In the genomic region with DNA sequence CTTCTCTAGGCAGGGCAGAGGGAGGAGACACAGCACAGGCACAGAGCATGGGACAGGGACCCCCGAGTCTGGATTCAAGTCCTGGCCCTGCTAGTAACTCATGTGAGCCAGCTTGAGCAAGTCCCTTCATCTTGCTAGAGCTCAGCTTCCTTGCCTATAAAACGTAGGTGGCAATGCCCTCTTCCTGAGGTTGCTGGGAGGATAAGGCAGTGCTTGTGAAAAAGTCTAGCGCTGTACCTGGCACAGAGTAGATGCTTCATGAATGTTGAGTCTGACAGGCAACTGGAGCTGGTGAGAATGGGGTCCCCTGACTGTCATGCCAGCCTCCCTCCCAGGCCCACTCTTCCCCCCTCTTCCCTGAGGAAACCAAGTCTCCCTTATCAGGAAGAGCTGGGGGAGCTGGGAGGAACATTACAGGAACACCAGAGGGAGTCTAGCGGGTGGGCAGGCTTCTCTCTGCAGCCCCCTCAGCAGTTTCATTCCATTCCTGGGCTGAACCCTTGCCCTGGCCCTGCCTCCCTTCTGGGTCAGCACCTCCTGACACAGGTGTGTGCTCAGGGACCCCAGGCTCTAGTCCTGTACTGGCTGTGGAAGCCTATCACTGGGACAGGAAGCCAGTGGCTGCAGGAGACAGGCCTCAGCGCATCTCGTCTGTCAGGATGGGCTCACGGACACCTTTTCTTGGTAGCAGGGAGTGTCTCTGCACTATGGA, we compare ENCODE assay signal across 24 cellular contexts. TPM values are rescaled to one million over a fixed set of nuclear protein-coding genes. Genes with fewer than 3 reads are reported as not detected.
DNase-seq lines count a peak whose midpoint lies in the region; ATAC-seq, FAIRE-seq and TF ChIP-seq lines count a peak whose summit lies in the region.
"Had no signal": no experiment of that assay in that cellular context is flagged by ENCODE, and none has a peak within 500 bp of the region (broad histone marks: within the 10 kb centered on the region; RNA-seq: fewer than 3 reads in every experiment).

No MANE protein-coding gene starts in this region.

- H3K4me1 ChIP-seq in BLaER1 treated with 17β-estradiol and CSF1 and Interleukin-3, amounts not matched to agents 10 nM and 100 nM, result peaks cover 0 to 73% (median 69%) of the 10 kb centered on the region in 10 experiments; a peak in 16 of 20 replicates
- H3K4me1 ChIP-seq in K562 (replicated peaks in 1 of 2; ENCODE audit: control insufficient read depth in 2 of 2, insufficient read depth in 2 of 2, low read length in 2 of 2) (no peaks in the 10 kb centered on the region), neutrophil (ENCODE audit: control insufficient read depth in 1 of 2, insufficient read depth in 1 of 2, low read depth in 1 of 2, low read length in 1 of 2) (no peaks in the 10 kb centered on the region)

- no peak for TF ChIP-seq RAD21 in K562 (CRISPR knock-in tag; conservative IDR thresholded peaks at IDR 0.05 in 1 of 2, IDR thresholded peaks at IDR 0.05 in 1 of 2)

- DNase-seq in GM12865 (ENCODE audit: low read depth), result peak; percentile 15
- DNase-seq in K562 (ENCODE audit: extremely low read depth in 1 of 4, low spot score in 3 of 4), result no peak
- no peak for DNase-seq in T-helper 1 cell
- DNase-seq: activated CD8-positive, alpha-beta T cell treated with anti-CD3 and anti-CD28 coated beads, Interleukin-2, amount 10 ng/mL, durations not matched to agents 7 days and 5 days; activated effector memory CD4-positive, alpha-beta T cell treated with anti-CD3 and anti-CD28 coated beads, Interleukin-2, amount 50 U/mL, for 16 hours; activated T-cell treated with anti-CD3 and anti-CD28 coated beads for 4 hours; CD4-positive, CD25-positive, alpha-beta regulatory T cell; KBM-7; MG63; midbrain; NCI-H2029; NCI-H2227 treated with DMSO at 0.1 percent for 48 hours; stimulated activated CD4-positive, alpha-beta T cell treated with anti-CD3 and anti-CD28 coated beads, Interleukin-4, amount 100 ng/mL, for 24 hours; stimulated activated naive B cell treated with anti-CD40 and anti-IgM and Interleukin-4, amounts not matched to agents 10 μg/mL and 1 μg/mL and 100 μg/mL, for 72 hours had no signal

- TF ChIP-seq CTCF in GM12865 (IDR thresholded peaks at IDR 0.05; ENCODE audit: insufficient read depth, low read depth, low read length, missing control alignments) (no peak), K562 (IDR thresholded peaks at IDR 0.05 in 2 of 3, conservative IDR thresholded peaks at IDR 0.05 in 1 of 3; ENCODE audit: insufficient read depth in 2 of 3, low read depth in 1 of 3, low read length in 3 of 3) (no peak), neutrophil (IDR thresholded peaks at IDR 0.05) (no peak)

- in situ Hi-C loops in K562 (cut with MboI), result no loop called here

- intact Hi-C loops in K562 (cut with micrococcal nuclease), result no loop called here

- 46% methylated on average over 6 of the region's 7 CpGs for WGBS in K562 (ENCODE audit: insufficient coverage, low coverage, missing lambda C conversion rate)

- no TSS peak for BruUV-seq in K562 (replicated peaks; lab: Mats Ljungman, UMichigan)

- no peak for FAIRE-seq in K562 (lab: Jason Lieb, UNC)
- FAIRE-seq: GM19239, H54, RCC 7860, TTC549 had no signal

- peaks cover 30 to 83% (median 65%) of the 10 kb centered on the region in 11 experiments; a peak in 21 of 22 replicates for H4K20me1 ChIP-seq in BLaER1 treated with 17β-estradiol and CSF1 and Interleukin-3, amounts not matched to agents 10 nM and 100 nM
- peaks cover 21% of the 10 kb centered on the region for H4K20me1 ChIP-seq in K562 (replicated peaks; ENCODE audit: control insufficient read depth, insufficient read depth, low read length)

- no peak overlapping the region for H3K4me3 ChIP-seq in BLaER1 treated with 17β-estradiol and CSF1 and Interleukin-3, amounts not matched to agents 10 nM and 100 nM
- no peak overlapping the region for H3K4me3 ChIP-seq in GM12865 (ENCODE audit: low read depth, low read length)
- H3K4me3 ChIP-seq in K562, result no peak overlapping the region
- H3K4me3 ChIP-seq in neutrophil (ENCODE audit: low read depth in 1 of 2, low read length in 1 of 2), result no peak overlapping the region
- H3K4me3 ChIP-seq: MG63 had no signal

- peaks cover 42 to 57% (median 48%) of the 10 kb centered on the region in 11 experiments for H3K36me3 ChIP-seq in BLaER1 treated with 17β-estradiol and CSF1 and Interleukin-3, amounts not matched to agents 10 nM and 100 nM
- H3K36me3 ChIP-seq in K562 (ENCODE audit: control insufficient read depth, insufficient read depth, low read length) (peaks cover 27% of the 10 kb centered on the region), neutrophil (peaks cover 66% of the 10 kb centered on the region)

- H3K79me2 ChIP-seq in K562 (ENCODE audit: control insufficient read depth, insufficient read depth, low read length), result no peaks in the 10 kb centered on the region

- CTCF ChIA-PET in K562 (lab: Yijun Ruan, JAX; ENCODE audit: low intra/inter-chr PET ratio), result no interaction called here

- POLR2A ChIA-PET in K562 (lab: Yijun Ruan, JAX), result interaction anchor here (0.8 to 2.2 kb wide), 3 partner anchors 10 to 32 kb away, joined by 3 to 11 read pairs (median 5); partner anchors contain the start of genes ADAR and CHRNB2

- peak; percentile 18 for ATAC-seq in K562
- ATAC-seq in HG02973 (IDR thresholded peaks at IDR 0.05; ENCODE audit: unreplicated experiment), result no peak
- no peak for ATAC-seq in HG03108 (IDR thresholded peaks at IDR 0.05; ENCODE audit: unreplicated experiment)
- ATAC-seq: activated CD8-positive, alpha-beta T cell treated with anti-CD3 and anti-CD28 coated beads, Interleukin-2, amount 10 ng/mL, durations not matched to agents 7 days and 5 days; stimulated activated naive B cell treated with anti-CD40 and anti-IgM and Interleukin-4, amounts not matched to agents 10 μg/mL and 1 μg/mL and 100 μg/mL, for 72 hours had no signal

- H3K27me3 ChIP-seq in BLaER1 treated with 17β-estradiol and CSF1 and Interleukin-3, amounts not matched to agents 10 nM and 100 nM, result no peaks in the 10 kb centered on the region
- peaks cover 8 to 14% of the 10 kb centered on the region in 2 experiments; a peak in 4 of 5 replicates for H3K27me3 ChIP-seq in K562 (ENCODE audit: control insufficient read depth in 2 of 2, insufficient read depth in 2 of 2, low read length in 2 of 2)
- H3K27me3 ChIP-seq in neutrophil, result peaks cover 15% of the 10 kb centered on the region
- H3K27me3 ChIP-seq: MG63 had no signal

- TF ChIP-seq EP300 in K562 (IDR thresholded peaks at IDR 0.05; ENCODE audit: low read length), result no peak

- peaks cover 3% of the 10 kb centered on the region for H3K9me1 ChIP-seq in K562 (ENCODE audit: control insufficient read depth, insufficient read depth, low read length)

- peak overlapping the region in 8 of 11 experiments; percentile 43 to 83 (median 62); a peak in 14 of 22 replicates for H3K4me2 ChIP-seq in BLaER1 treated with 17β-estradiol and CSF1 and Interleukin-3, amounts not matched to agents 10 nM and 100 nM
- no peak overlapping the region for H3K4me2 ChIP-seq in K562 (ENCODE audit: insufficient read depth, low read length)

- no peak overlapping the region for H2AFZ ChIP-seq in K562 (ENCODE audit: low read depth, low read length)

- peak overlapping the region in 1 of 11 experiments; percentile 15; a peak in 1 of 22 replicates for H3K27ac ChIP-seq in BLaER1 treated with 17β-estradiol and CSF1 and Interleukin-3, amounts not matched to agents 10 nM and 100 nM
- no peak overlapping the region for H3K27ac ChIP-seq in K562 (ENCODE audit: extremely low read depth, low read depth, low read length)
- H3K27ac ChIP-seq in neutrophil, result peak overlapping the region; percentile 49

- H3K9me3 ChIP-seq in BLaER1 treated with 17β-estradiol and CSF1 and Interleukin-3, amounts not matched to agents 10 nM and 100 nM (replicated peaks in 1 of 11), result no peaks in the 10 kb centered on the region
- H3K9me3 ChIP-seq in K562 (replicated peaks; ENCODE audit: control insufficient read depth, insufficient read depth, low read depth, low read length), result no peaks in the 10 kb centered on the region
- H3K9me3 ChIP-seq in neutrophil, result no peaks in the 10 kb centered on the region
- H3K9me3 ChIP-seq: MG63 had no signal

- 0 out of 2 replicates have a peak, but pooled peaks have one; percentile 27 for TF ChIP-seq POLR2A in K562 (conservative IDR thresholded peaks at IDR 0.05)

- peak overlapping the region in 2 of 11 experiments; percentile 54 to 55; a peak in 4 of 22 replicates for H3K9ac ChIP-seq in BLaER1 treated with 17β-estradiol and CSF1 and Interleukin-3, amounts not matched to agents 10 nM and 100 nM
- no peak overlapping the region for H3K9ac ChIP-seq in K562 (ENCODE audit: insufficient read depth in 1 of 2, low read depth in 2 of 2, low read length in 2 of 2)

RNA-seq across cellular contexts. Expression of gene CHRNB2, which starts 9.9 kb away (rescaled TPM):
- not detected in 2 replicates for total RNA-seq in K562 (2011; cell fraction: chromatin; rRNA removed; ENCODE audit: low replicate concordance)
- not detected in 2 replicates for total RNA-seq in K562 (2011; cell fraction: nucleolus; rRNA removed)
- not detected in 2 replicates for total RNA-seq in K562 (2011; cell fraction: nucleoplasm; rRNA removed)
- not detected in 2 replicates for total RNA-seq in K562 (2014; rRNA removed)
- total RNA-seq in K562 (2014; rRNA removed; fragmentation: Illumina TruSeq; extraction: Trizol), result not detected in 2 replicates
- not detected in 2 replicates for total RNA-seq in K562 (2015; rRNA removed; fragmentation: Illumina TruSeq; extraction: Trizol)
- total RNA-seq in K562 (2021), result not detected in 2 replicates
- not detected in 2 replicates for polyA plus RNA-seq in K562 (2011; rRNA removed)
- not detected in 2 replicates for polyA plus RNA-seq in K562 (2011; cell fraction: cytosol; rRNA removed)
- polyA plus RNA-seq in K562 (2011; cell fraction: nucleus; rRNA removed), result not detected in 2 replicates
- polyA plus RNA-seq in K562 (2012), result 0.03 and 0.07 TPM in 2 replicates
- not detected in 2 replicates for polyA plus RNA-seq in K562 (2014; fragmentation: Illumina TruSeq; extraction: Trizol)
- under 1 TPM in 1 of 2 experiments, not detected in 1; 0.01 TPM for polyA plus RNA-seq in K562 (2014; fragmentation: Nextera tagmentation; extraction: Ambion mirVana)
- polyA plus RNA-seq in K562 (2014; rRNA removed), result not detected in 2 replicates
- polyA minus RNA-seq in K562 (2011; rRNA and poly(A)+ RNA removed), result not detected in 2 replicates
- polyA minus RNA-seq in K562 (2011; cell fraction: cytosol; rRNA and poly(A)+ RNA removed), result not detected in 2 replicates
- 0.11 TPM in 1 of 2 replicates, not detected in the other for polyA minus RNA-seq in K562 (2011; cell fraction: nucleus; rRNA and poly(A)+ RNA removed)
- total RNA-seq: activated CD8-positive, alpha-beta T cell treated with anti-CD3 and anti-CD28 coated beads, Interleukin-2, amount 10 ng/mL, durations not matched to agents 7 days and 5 days; CD4-positive, CD25-positive, alpha-beta regulatory T cell; fibroblast of lung; HT-29 had no signal
- polyA plus RNA-seq: CD4-positive, CD25-positive, alpha-beta regulatory T cell had no signal

RNA-seq across cellular contexts. Expression of gene UBE2Q1, which starts 19.0 kb away (rescaled TPM):
- 32.4 and 54.0 TPM in 2 replicates for total RNA-seq in K562 (2011; cell fraction: chromatin; rRNA removed; ENCODE audit: low replicate concordance)
- total RNA-seq in K562 (2011; cell fraction: nucleolus; rRNA removed), result 26.2 and 28.7 TPM in 2 replicates
- 24.3 and 36.3 TPM in 2 replicates for total RNA-seq in K562 (2011; cell fraction: nucleoplasm; rRNA removed)
- total RNA-seq in K562 (2014; rRNA removed), result 21.6 and 25.2 TPM in 2 replicates
- total RNA-seq in K562 (2014; rRNA removed; fragmentation: Illumina TruSeq; extraction: Trizol), result 28.5 and 32.1 TPM in 2 replicates
- 31.6 and 33.2 TPM in 2 replicates for total RNA-seq in K562 (2015; rRNA removed; fragmentation: Illumina TruSeq; extraction: Trizol)
- total RNA-seq in K562 (2021), result 58.8 and 62.4 TPM in 2 replicates
- polyA plus RNA-seq in K562 (2011; rRNA removed), result 14.2 and 17.7 TPM in 2 replicates
- 5.4 and 7.9 TPM in 2 replicates for polyA plus RNA-seq in K562 (2011; cell fraction: cytosol; rRNA removed)
- 33.8 and 37.6 TPM in 2 replicates for polyA plus RNA-seq in K562 (2011; cell fraction: nucleus; rRNA removed)
- 43.5 and 51.3 TPM in 2 replicates for polyA plus RNA-seq in K562 (2012)
- 39.0 and 48.3 TPM in 2 replicates for polyA plus RNA-seq in K562 (2014; fragmentation: Illumina TruSeq; extraction: Trizol)
- 10 to 100 TPM in 1 of 2 experiments, 1 to 10 TPM in 1; 8.0 to 10.6 TPM for polyA plus RNA-seq in K562 (2014; fragmentation: Nextera tagmentation; extraction: Ambion mirVana)
- 17.9 and 27.6 TPM in 2 replicates for polyA plus RNA-seq in K562 (2014; rRNA removed)
- polyA minus RNA-seq in K562 (2011; rRNA and poly(A)+ RNA removed), result 8.3 and 8.9 TPM in 2 replicates
- 12.8 and 15.7 TPM in 2 replicates for polyA minus RNA-seq in K562 (2011; cell fraction: cytosol; rRNA and poly(A)+ RNA removed)
- polyA minus RNA-seq in K562 (2011; cell fraction: nucleus; rRNA and poly(A)+ RNA removed), result 12.1 and 22.4 TPM in 2 replicates

RNA-seq across cellular contexts. Expression of gene ADAR, which starts 30.5 kb away (rescaled TPM):
- 167 and 223 TPM in 2 replicates for total RNA-seq in K562 (2011; cell fraction: chromatin; rRNA removed; ENCODE audit: low replicate concordance)
- 128 and 132 TPM in 2 replicates for total RNA-seq in K562 (2011; cell fraction: nucleolus; rRNA removed)
- 127 and 128 TPM in 2 replicates for total RNA-seq in K562 (2011; cell fraction: nucleoplasm; rRNA removed)
- total RNA-seq in K562 (2014; rRNA removed) (48.0 and 53.6 TPM in 2 replicates), K562 (2014; rRNA removed; fragmentation: Illumina TruSeq; extraction: Trizol) (60.2 and 63.6 TPM in 2 replicates), K562 (2015; rRNA removed; fragmentation: Illumina TruSeq; extraction: Trizol) (66.2 and 68.0 TPM in 2 replicates), K562 (2021) (94.2 and 96.9 TPM in 2 replicates)
- polyA plus RNA-seq in K562 (2011; rRNA removed) (117 and 123 TPM in 2 replicates), K562 (2014; fragmentation: Illumina TruSeq; extraction: Trizol) (67.0 and 75.9 TPM in 2 replicates), K562 (2014; fragmentation: Nextera tagmentation; extraction: Ambion mirVana) (10 to 100 TPM; 30.1 to 41.2 TPM), K562 (2014; rRNA removed) (46.3 and 51.3 TPM in 2 replicates)
- polyA plus RNA-seq in K562 (2011; cell fraction: cytosol; rRNA removed), result 62.0 and 83.9 TPM in 2 replicates
- 176 and 229 TPM in 2 replicates for polyA plus RNA-seq in K562 (2011; cell fraction: nucleus; rRNA removed)
- 45.6 and 52.9 TPM in 2 replicates for polyA plus RNA-seq in K562 (2012)
- polyA minus RNA-seq in K562 (2011; rRNA and poly(A)+ RNA removed), result 157 and 202 TPM in 2 replicates
- polyA minus RNA-seq in K562 (2011; cell fraction: cytosol; rRNA and poly(A)+ RNA removed), result 61.0 and 68.0 TPM in 2 replicates
- polyA minus RNA-seq in K562 (2011; cell fraction: nucleus; rRNA and poly(A)+ RNA removed), result 58.7 and 108 TPM in 2 replicates
